ENCODE assay signal across 13 cellular contexts in the genomic region with DNA sequence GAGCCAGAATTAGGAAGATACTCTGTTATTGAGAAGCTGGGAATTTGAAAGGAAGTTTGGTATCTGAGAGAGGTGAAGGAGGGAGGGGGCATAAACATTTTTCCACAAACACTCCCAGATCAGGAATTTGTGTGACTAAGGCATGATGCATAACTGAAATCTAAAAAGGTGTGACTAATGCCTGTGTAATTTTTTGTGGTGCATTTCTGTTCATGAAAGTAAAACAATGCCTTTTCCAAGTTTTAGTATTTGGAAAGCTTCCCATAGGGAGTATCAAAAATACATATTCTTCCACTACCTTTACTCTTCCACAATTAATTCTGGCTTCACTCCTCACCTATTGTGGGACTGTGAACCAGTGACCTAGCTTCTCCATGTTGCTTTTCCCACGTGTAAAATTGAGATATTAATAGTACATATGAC. TPM values are rescaled to one million over a fixed set of nuclear protein-coding genes. Genes with fewer than 3 reads are reported as not detected.
DNase-seq lines count a peak whose midpoint lies in the region; ATAC-seq and TF ChIP-seq lines count a peak whose summit lies in the region.
"Had no signal": no experiment of that assay in that cellular context is flagged by ENCODE, and none has a peak within 500 bp of the region (broad histone marks: within the 10 kb centered on the region; RNA-seq: fewer than 3 reads in every experiment).

No MANE protein-coding gene starts in this region.

- H3K27ac ChIP-seq in left ventricle myocardium inferior (replicated peaks) (peak overlapping the region; percentile 84), mammary epithelial cell (ENCODE audit: insufficient read depth, low read depth, low read length) (peak overlapping the region; percentile 98), body of pancreas (no peak overlapping the region)
- H3K27ac ChIP-seq: parathyroid adenoma had no signal

- no TSS peak for BruUV-seq in mammary epithelial cell (replicated peaks; lab: Mats Ljungman, UMichigan)

- TF ChIP-seq CTCF in left ventricle myocardium inferior (IDR thresholded peaks at IDR 0.05; ENCODE audit: borderline replicate concordance) (no peak), mammary epithelial cell (conservative IDR thresholded peaks at IDR 0.05 in 1 of 2, IDR thresholded peaks at IDR 0.05 in 1 of 2; ENCODE audit: extremely low read depth in 1 of 2, insufficient read depth in 1 of 2, low read depth in 1 of 2, low read length in 2 of 2) (no peak), body of pancreas (IDR thresholded peaks at IDR 0.05) (no peak)

- dilution Hi-C loops in mammary epithelial cell (cut with HindIII; ENCODE audit: low sequenced_read_pairs): no loop called here

- no peaks in the 10 kb centered on the region for H4K20me1 ChIP-seq in mammary epithelial cell (ENCODE audit: insufficient read depth, low read length)

- intact Hi-C loops in left ventricle myocardium inferior (cut with micrococcal nuclease): loop anchor here (10.0 kb wide), 1 partner anchor 52 kb away; a partner anchor contains a TSS
- intact Hi-C loops in cardiac septum (cut with DNase I): loop anchor here (5.0 kb wide), 3 partner anchors 51 to 134 kb away; a partner anchor contains a TSS
- intact Hi-C loops in mammary epithelial cell (cut with micrococcal nuclease): loop anchor here (1.0 to 10.0 kb wide), 4 partner anchors 48 to 88 kb away; no protein-coding TSS in a partner anchor
- intact Hi-C loops in body of pancreas (cut with DNase I): no loop called here

- CTCF ChIA-PET in mammary epithelial cell (lab: Charles Lee; ENCODE audit: low non-redundant PET): interaction anchor here (0.5 to 1.1 kb wide), 3 partner anchors 22 to 105 kb away, joined by 3 to 6 read pairs (median 4); no protein-coding TSS in a partner anchor

- H3K4me1 ChIP-seq in left ventricle myocardium inferior (peaks cover 88% of the 10 kb centered on the region), mammary epithelial cell (ENCODE audit: insufficient read depth, low read length) (peaks cover 30% of the 10 kb centered on the region), body of pancreas (no peaks in the 10 kb centered on the region)
- H3K4me1 ChIP-seq: parathyroid adenoma had no signal

- no peaks in the 10 kb centered on the region for H3K27me3 ChIP-seq in left ventricle myocardium inferior (ENCODE audit: low read depth)
- no peaks in the 10 kb centered on the region for H3K27me3 ChIP-seq in mammary epithelial cell (ENCODE audit: insufficient read depth, low read length)
- H3K27me3 ChIP-seq in body of pancreas: no peaks in the 10 kb centered on the region

- H3K9me3 ChIP-seq in left ventricle myocardium inferior (replicated peaks): no peaks in the 10 kb centered on the region
- H3K9me3 ChIP-seq in mammary epithelial cell (replicated peaks; ENCODE audit: insufficient read depth, low read length): no peaks in the 10 kb centered on the region
- no peaks in the 10 kb centered on the region for H3K9me3 ChIP-seq in body of pancreas

- peak overlapping the region; percentile 29 for H3K4me2 ChIP-seq in mammary epithelial cell (ENCODE audit: insufficient read depth, low read depth, low read length)

- H3K36me3 ChIP-seq in left ventricle myocardium inferior (no peaks in the 10 kb centered on the region), mammary epithelial cell (ENCODE audit: insufficient read depth, low read length) (no peaks in the 10 kb centered on the region), body of pancreas (replicated peaks in 1 of 2; ENCODE audit: insufficient read depth in 1 of 2, low read depth in 2 of 2) (no peaks in the 10 kb centered on the region)

- H3K4me3 ChIP-seq in left ventricle myocardium inferior: no peak overlapping the region
- H3K4me3 ChIP-seq in mammary epithelial cell (replicated peaks in 1 of 3; ENCODE audit: insufficient read depth in 1 of 3, low read depth in 2 of 3, low read length in 3 of 3): no peak overlapping the region
- no peak overlapping the region for H3K4me3 ChIP-seq in body of pancreas

- TF ChIP-seq POLR2A in body of pancreas (IDR thresholded peaks at IDR 0.05): no peak

- ATAC-seq in HG03175 (IDR thresholded peaks at IDR 0.05; ENCODE audit: unreplicated experiment) (no peak), body of pancreas (no peak)
- ATAC-seq: activated naive CD4-positive, alpha-beta T cell treated with anti-CD3 and anti-CD28 coated beads, Interleukin-2, amount 50 U/mL, for 72 hours had no signal

- H2AFZ ChIP-seq in mammary epithelial cell (ENCODE audit: low read depth, low read length): no peak overlapping the region
- H2AFZ ChIP-seq: parathyroid adenoma had no signal

- no peaks in the 10 kb centered on the region for H3K79me2 ChIP-seq in mammary epithelial cell (ENCODE audit: insufficient read depth, low read length)
- H3K79me2 ChIP-seq: parathyroid adenoma had no signal

- in situ Hi-C loops in mammary epithelial cell (cut with MboI; ENCODE audit: low sequenced_read_pairs in 2 of 2): no loop called here

- H3K9ac ChIP-seq in mammary epithelial cell (ENCODE audit: insufficient read depth, low read length): peak overlapping the region; percentile 54
- H3K9ac ChIP-seq: parathyroid adenoma had no signal

- WGBS in mammary epithelial cell (ENCODE audit: low coverage, missing lambda C conversion rate): 0% methylated on average over 1 of the region's 1 CpG
- 14 to 24% methylated on average over 1 of the region's 1 CpG for WGBS in body of pancreas, 2 donors

- DNase-seq in left ventricle myocardium inferior (no peak), cardiac septum (ENCODE audit: low spot score) (no peak), mammary epithelial cell (peak; percentile 90), kidney tubule cell (ENCODE audit: low spot score) (peak; percentile 94), body of pancreas (no peak)
- no peak for DNase-seq in activated CD4-positive, alpha-beta T cell treated with anti-CD3 and anti-CD28 coated beads, Interleukin-2, amount 50 U/mL, for 48 hours
- DNase-seq in stimulated activated CD4-positive, alpha-beta T cell treated with anti-CD3 and anti-CD28 coated beads, Interleukin-4, amount 100 ng/mL, for 1 hour: no peak
- DNase-seq: activated B cell treated with CpG ODN at 0.5 μM for 24 hours, head of caudate nucleus had no signal

RNA-seq across cellular contexts. Expression of a gene that starts 56.4 kb away (rescaled TPM):
- total RNA-seq in left ventricle myocardium inferior (196 TPM), cardiac septum (311 TPM), mammary epithelial cell (100 to 1,000 TPM; 253 to 385 TPM), body of pancreas (10 to 100 TPM; 47.0 to 51.1 TPM)
- polyA plus RNA-seq in mammary epithelial cell: 402 TPM
- polyA minus RNA-seq in mammary epithelial cell: 674 TPM
- total RNA-seq: activated B cell treated with CpG ODN at 0.5 μM for 24 hours had no signal
- polyA plus RNA-seq: IgD-negative memory B cell had no signal

Comparison
In these comparisons a context has a peak if more than half of its experiments do, and no peak if none do; other contexts are left out.
1. DNase-seq: peak in mammary epithelial cell (single experiment) and kidney tubule cell (single experiment); none in left ventricle myocardium inferior (single experiment), cardiac septum (single experiment), activated CD4-positive, alpha-beta T cell treated with anti-CD3 and anti-CD28 coated beads, Interleukin-2, amount 50 U/mL, for 48 hours (0 of 2), body of pancreas (0 of 4) and stimulated activated CD4-positive, alpha-beta T cell treated with anti-CD3 and anti-CD28 coated beads, Interleukin-4, amount 100 ng/mL, for 1 hour (single experiment).
2. H3K27ac ChIP-seq: peak in left ventricle myocardium inferior (single experiment) and mammary epithelial cell (single experiment); none in body of pancreas (0 of 4).